ENCODE assay signal across 8 cellular contexts in genomic region chr5:61327761-61328753, GRCh38. TPM values are rescaled to one million over a fixed set of nuclear protein-coding genes. Genes with fewer than 3 reads are reported as not detected.
DNase-seq lines count a peak whose midpoint lies in the region; ATAC-seq and TF ChIP-seq lines count a peak whose summit lies in the region.

No MANE protein-coding gene starts in this region.

- intact Hi-C loops in mammary epithelial cell (cut with micrococcal nuclease) (loop anchor here (1.0 kb wide), 2 partner anchors 24 to 48 kb away; no protein-coding TSS in a partner anchor), gastrocnemius medialis (cut with DNase I; ENCODE audit: low total_unique reads) (no loop called here)

- H3K79me2 ChIP-seq in mammary epithelial cell (ENCODE audit: insufficient read depth, low read length) = peaks cover 7% of the 10 kb centered on the region

- TF ChIP-seq CTCF in GM20000 (IDR thresholded peaks at IDR 0.05; ENCODE audit: extremely low read depth, missing control alignments) = no peak
- TF ChIP-seq CTCF in mammary epithelial cell (conservative IDR thresholded peaks at IDR 0.05 in 1 of 2, IDR thresholded peaks at IDR 0.05 in 1 of 2; ENCODE audit: extremely low read depth in 1 of 2, insufficient read depth in 1 of 2, low read depth in 1 of 2, low read length in 2 of 2) = no peak
- no peak for TF ChIP-seq CTCF in gastrocnemius medialis (IDR thresholded peaks at IDR 0.05 in 4 of 5, conservative IDR thresholded peaks at IDR 0.05 in 1 of 5)

- no TSS peak for BruUV-seq in mammary epithelial cell (replicated peaks; lab: Mats Ljungman, UMichigan)

- WGBS in mammary epithelial cell (ENCODE audit: low coverage, missing lambda C conversion rate) = 74% methylated on average over 6 of the region's 6 CpGs

- H3K4me2 ChIP-seq in BLaER1 (peak overlapping the region; percentile 91), mammary epithelial cell (ENCODE audit: insufficient read depth, low read depth, low read length) (no peak overlapping the region)

- dilution Hi-C loops in mammary epithelial cell (cut with HindIII; ENCODE audit: low sequenced_read_pairs) = no loop called here

- in situ Hi-C loops in mammary epithelial cell (cut with MboI; ENCODE audit: low sequenced_read_pairs in 2 of 2) (loop anchor here (10.0 to 25.0 kb wide), 2 partner anchors 163 to 366 kb away; partner anchors contain the start of gene SMIM15 (in 1 of the 2)), gastrocnemius medialis (cut with MboI; ENCODE audit: low sequenced_read_pairs in 4 of 4) (loop anchor here in 3 of 4 donors (10.0 to 25.0 kb wide), 4 partner anchors 87 to 391 kb away; partner anchors contain the start of genes SMIM15 (in 3 of the 3), ERCC8 (in 1 of the 3) and NDUFAF2 (in 1 of the 3))

- ATAC-seq in gastrocnemius medialis = no peak

- TF ChIP-seq POLR2A in gastrocnemius medialis (IDR thresholded peaks at IDR 0.05) = no peak

- H4K20me1 ChIP-seq in BLaER1 (peaks cover 9% of the 10 kb centered on the region), mammary epithelial cell (ENCODE audit: insufficient read depth, low read length) (no peaks in the 10 kb centered on the region)

- H3K9ac ChIP-seq in BLaER1 (no peak overlapping the region), mammary epithelial cell (ENCODE audit: insufficient read depth, low read length) (no peak overlapping the region)

- CTCF ChIA-PET in mammary epithelial cell (lab: Charles Lee; ENCODE audit: low non-redundant PET) = interaction anchor here (0.5 kb wide), 1 partner anchor 26 kb away, joined by 4 read pairs; no protein-coding TSS in a partner anchor

- H3K9me3 ChIP-seq in BLaER1 (no peaks in the 10 kb centered on the region), mammary epithelial cell (replicated peaks; ENCODE audit: insufficient read depth, low read length) (no peaks in the 10 kb centered on the region), gastrocnemius medialis (no peaks in the 10 kb centered on the region)

- H3K27me3 ChIP-seq in BLaER1 (no peaks in the 10 kb centered on the region), mammary epithelial cell (ENCODE audit: insufficient read depth, low read length) (no peaks in the 10 kb centered on the region), gastrocnemius medialis (no peaks in the 10 kb centered on the region)

- H3K4me3 ChIP-seq in BLaER1 (no peak overlapping the region), mammary epithelial cell (replicated peaks in 1 of 3; ENCODE audit: insufficient read depth in 1 of 3, low read depth in 2 of 3, low read length in 3 of 3) (no peak overlapping the region), gastrocnemius medialis (no peak overlapping the region)
- no peak overlapping the region for H3K4me3 ChIP-seq in Jurkat, Clone E6-1 (ENCODE audit: low read length)

- H3K36me3 ChIP-seq in BLaER1 = no peaks in the 10 kb centered on the region
- no peaks in the 10 kb centered on the region for H3K36me3 ChIP-seq in mammary epithelial cell (ENCODE audit: insufficient read depth, low read length)
- no peaks in the 10 kb centered on the region for H3K36me3 ChIP-seq in gastrocnemius medialis

- peak; percentile 60 for DNase-seq in GM20000 (ENCODE audit: low spot score)
- peak; percentile 61 for DNase-seq in Jurkat, Clone E6-1 (ENCODE audit: low read depth, low spot score)
- DNase-seq in mammary epithelial cell = peak; percentile 84
- peak; percentile 39 for DNase-seq in stimulated activated CD8-positive, alpha-beta memory T cell treated with anti-CD3 and anti-CD28 coated beads, Interleukin-4, amount 100 ng/mL, for 48 hours
- no peak for DNase-seq in islet precursor cell
- no peak for DNase-seq in NCI-H345 (lab: John Stamatoyannopoulos, UW)
- DNase-seq in gastrocnemius medialis = no peak

- H3K4me1 ChIP-seq in BLaER1 = peaks cover 24% of the 10 kb centered on the region
- H3K4me1 ChIP-seq in mammary epithelial cell (ENCODE audit: insufficient read depth, low read length) = peaks cover 31% of the 10 kb centered on the region
- H3K4me1 ChIP-seq in gastrocnemius medialis = peaks cover 0 to 3% of the 10 kb centered on the region in 2 donors

- no peak overlapping the region for H2AFZ ChIP-seq in mammary epithelial cell (ENCODE audit: low read depth, low read length)

- H3K27ac ChIP-seq in BLaER1 (no peak overlapping the region), mammary epithelial cell (ENCODE audit: insufficient read depth, low read depth, low read length) (no peak overlapping the region), gastrocnemius medialis (no peak overlapping the region)

RNA-seq across cellular contexts. Expression of gene ZSWIM6, which starts 4.0 kb away (rescaled TPM):
- 2.5 TPM for polyA plus RNA-seq in Jurkat, Clone E6-1 (2012; ENCODE audit: insufficient read depth, insufficient read length)
- total RNA-seq in mammary epithelial cell (1 to 10 TPM; 9.3 to 9.7 TPM), gastrocnemius medialis (1 to 10 TPM; 1.9 to 4.0 (median 3.0) TPM)
- polyA plus RNA-seq in mammary epithelial cell = 6.8 TPM
- polyA minus RNA-seq in mammary epithelial cell = 2.3 TPM

Comparison
In these comparisons a context has a peak if more than half of its experiments do, and no peak if none do; other contexts are left out.
1. DNase-seq: peak in GM20000 (single experiment), Jurkat, Clone E6-1 (single experiment), mammary epithelial cell (single experiment) and stimulated activated CD8-positive, alpha-beta memory T cell treated with anti-CD3 and anti-CD28 coated beads, Interleukin-4, amount 100 ng/mL, for 48 hours (single experiment); none in islet precursor cell (single experiment), NCI-H345 (single experiment) and gastrocnemius medialis (0 of 2).